24 cellular contexts compared by ENCODE assay signal in genomic region chr11:119229736-119230135, GRCh38. TPM values are rescaled to one million over a fixed set of nuclear protein-coding genes. Genes with fewer than 3 reads are reported as not detected.
"Had no signal": no experiment of that assay in that cellular context is flagged by ENCODE, and none has a peak within 500 bp of the region (broad histone marks: within the 10 kb centered on the region; RNA-seq: fewer than 3 reads in every experiment).

No MANE protein-coding gene starts in this region.

- H3K27ac ChIP-seq: coronary artery, esophagus squamous epithelium, pancreas, thoracic aorta, upper lobe of right lung had no signal

- H3K9me3 ChIP-seq: esophagus squamous epithelium, pancreas, thoracic aorta, upper lobe of right lung had no signal

- H3K9me3 Mint-ChIP-seq: activated CD4-positive, alpha-beta memory T cell treated with anti-CD3 and anti-CD28 coated beads, Interleukin-2, amount 10 ng/mL, durations not matched to agents 7 days and 5 days; activated naive CD8-positive, alpha-beta T cell treated with anti-CD3 and anti-CD28 coated beads, Interleukin-2, amount 50 U/mL, for 24 hours; activated T-helper 2 cell treated with anti-CD3 and anti-CD28 coated beads, Interferon-gamma antibody, Interleukin-2, Interleukin-4, amounts not matched to agents 10 μg/mL and 5 μg/mL and 100 μg/mL, durations not matched to agents 14 hours and 24 hours and 36 hours; brain; central memory CD8-positive, alpha-beta T cell; memory B cell; stimulated activated naive B cell treated with anti-CD40 and anti-IgM and Interleukin-4, amounts not matched to agents 10 μg/mL and 1 μg/mL and 100 μg/mL, for 72 hours had no signal

- H3K4me1 ChIP-seq: pancreas, upper lobe of right lung had no signal

- ATAC-seq: activated naive CD8-positive, alpha-beta T cell treated with anti-CD3 and anti-CD28 coated beads, Interleukin-2, amount 50 U/mL, for 24 hours; pancreas; sciatic nerve; stimulated activated naive B cell treated with anti-CD40 and anti-IgM and Interleukin-4, amounts not matched to agents 10 μg/mL and 1 μg/mL and 100 μg/mL, for 72 hours; upper lobe of right lung had no signal

- H3K27me3 ChIP-seq: esophagus squamous epithelium, pancreas, upper lobe of right lung had no signal

- H3K36me3 ChIP-seq: pancreas, thoracic aorta had no signal

- H3K27me3 Mint-ChIP-seq: activated CD4-positive, alpha-beta memory T cell treated with anti-CD3 and anti-CD28 coated beads, Interleukin-2, amount 10 ng/mL, durations not matched to agents 7 days and 5 days; activated CD8-positive, alpha-beta memory T cell treated with anti-CD3 and anti-CD28 coated beads, Interleukin-2, amount 10 ng/mL, durations not matched to agents 7 days and 5 days; activated naive CD8-positive, alpha-beta T cell treated with anti-CD3 and anti-CD28 coated beads, Interleukin-2, amount 50 U/mL, for 24 hours; brain; central memory CD8-positive, alpha-beta T cell; memory B cell; stimulated activated naive B cell treated with anti-CD40 and anti-IgM and Interleukin-4, amounts not matched to agents 10 μg/mL and 1 μg/mL and 100 μg/mL, for 72 hours had no signal

- H3K4me3 Mint-ChIP-seq: activated naive CD8-positive, alpha-beta T cell treated with anti-CD3 and anti-CD28 coated beads, Interleukin-2, amount 50 U/mL, for 24 hours; brain; memory B cell; stimulated activated naive B cell treated with anti-CD40 and anti-IgM and Interleukin-4, amounts not matched to agents 10 μg/mL and 1 μg/mL and 100 μg/mL, for 72 hours had no signal

- DNase-seq: activated CD4-positive, alpha-beta memory T cell treated with anti-CD3 and anti-CD28 coated beads, Interleukin-2, amount 10 ng/mL, durations not matched to agents 7 days and 5 days; activated CD4-positive, alpha-beta T cell treated with anti-CD3 and anti-CD28 coated beads for 48 hours; activated CD4-positive, CD25-positive, alpha-beta regulatory T cell; activated CD8-positive, alpha-beta memory T cell treated with anti-CD3 and anti-CD28 coated beads, Interleukin-2, amount 10 ng/mL, durations not matched to agents 7 days and 5 days; activated naive CD4-positive, alpha-beta T cell treated with Interleukin-2 at 50 U/mL for 16 hours; activated naive CD8-positive, alpha-beta T cell treated with anti-CD3 and anti-CD28 coated beads, Interleukin-2, amount 50 U/mL, for 24 hours; activated T-cell treated with anti-CD3 and anti-CD28 coated beads, Interleukin-2, amount 50 U/mL, for 1 hour; anterior cingulate cortex; effector CD4-positive, alpha-beta T cell; esophagus squamous epithelium; pancreas; stimulated activated CD4-positive, alpha-beta T cell treated with anti-CD3 and anti-CD28 coated beads, Interleukin-4, amount 100 ng/mL, for 4 hours; stimulated activated naive B cell treated with anti-CD40 and anti-IgM and Interleukin-4, amounts not matched to agents 10 μg/mL and 1 μg/mL and 100 μg/mL, for 72 hours; T1000; upper lobe of right lung had no signal

- H3K27ac Mint-ChIP-seq: stimulated activated naive B cell treated with anti-CD40 and anti-IgM and Interleukin-4, amounts not matched to agents 10 μg/mL and 1 μg/mL and 100 μg/mL, for 72 hours had no signal

- H3K4me3 ChIP-seq: coronary artery, esophagus squamous epithelium, pancreas, thoracic aorta, upper lobe of right lung had no signal

RNA-seq across cellular contexts. Expression of gene NHERF4, which starts 44.5 kb away (rescaled TPM):
- total RNA-seq: glomerular endothelial cell, mononuclear cell had no signal
